ENCODE assay signal across 22 cellular contexts in genomic region chr15:80958818-80959495, GRCh38.
"Had no signal": no experiment of that assay in that cellular context is flagged by ENCODE, and none has a peak within 500 bp of the region (broad histone marks: within the 10 kb centered on the region; RNA-seq: fewer than 3 reads in every experiment).

No MANE protein-coding gene starts in this region.

- H3K4me3 Mint-ChIP-seq: naive thymus-derived CD4-positive, alpha-beta T cell; nephron; neural progenitor cell; stimulated activated naive CD8-positive, alpha-beta T cell treated with anti-CD3 and anti-CD28 coated beads, Interleukin-15, amount 100 ng/mL, for 72 hours had no signal

- H3K27ac ChIP-seq: gastrocnemius medialis, heart left ventricle, left lung, neural progenitor cell, prostate gland, skin epidermis, spleen, suprapubic skin, transverse colon had no signal

- FAIRE-seq: colon, islet of Langerhans had no signal

- H3K4me2 ChIP-seq: neural progenitor cell had no signal

- H3K9ac ChIP-seq: neural progenitor cell had no signal

- H3K9me3 ChIP-seq: gastrocnemius medialis, left lung, prostate gland, spleen, suprapubic skin, transverse colon had no signal

- H3K4me3 ChIP-seq: dorsolateral prefrontal cortex, gastrocnemius medialis, heart left ventricle, left lung, neural progenitor cell, prostate gland, skin epidermis, spleen, suprapubic skin, transverse colon had no signal

- H3K27me3 ChIP-seq: dorsolateral prefrontal cortex, gastrocnemius medialis, heart left ventricle, left lung, neural progenitor cell, spleen, suprapubic skin, transverse colon had no signal

- H3K27ac Mint-ChIP-seq: naive thymus-derived CD4-positive, alpha-beta T cell; nephron; neural progenitor cell had no signal

- H3K4me1 ChIP-seq: gastrocnemius medialis, prostate gland, spleen, transverse colon had no signal

- H2AFZ ChIP-seq: neural progenitor cell had no signal

- H3K36me3 ChIP-seq: neural progenitor cell, prostate gland, transverse colon had no signal

- H3K9me3 Mint-ChIP-seq: stimulated activated naive CD8-positive, alpha-beta T cell treated with anti-CD3 and anti-CD28 coated beads, Interleukin-15, amount 100 ng/mL, for 72 hours had no signal

- H3K27me3 Mint-ChIP-seq: naive thymus-derived CD4-positive, alpha-beta T cell; stimulated activated naive CD8-positive, alpha-beta T cell treated with anti-CD3 and anti-CD28 coated beads, Interleukin-15, amount 100 ng/mL, for 72 hours had no signal

- DNase-seq: dorsolateral prefrontal cortex; effector CD4-positive, alpha-beta T cell; gastrocnemius medialis; heart left ventricle; hippocampal formation; left cardiac atrium; left lung; midbrain; naive thymus-derived CD4-positive, alpha-beta T cell; right cardiac atrium; spleen; stimulated activated CD4-positive, alpha-beta T cell treated with anti-CD3 and anti-CD28 coated beads, Interleukin-4, amount 100 ng/mL, for 4 hours; stimulated activated naive CD4-positive, alpha-beta T cell; stimulated activated naive CD8-positive, alpha-beta T cell treated with anti-CD3 and anti-CD28 coated beads, Interleukin-15, amount 100 ng/mL, for 72 hours; transverse colon had no signal
